In genomic region chr9:8115570-8115969, GRCh38 we compare ENCODE assay signal across 29 cellular contexts.
DNase-seq lines count a peak whose midpoint lies in the region; ATAC-seq and TF ChIP-seq lines count a peak whose summit lies in the region.
"Had no signal": no experiment of that assay in that cellular context is flagged by ENCODE, and none has a peak within 500 bp of the region (broad histone marks: within the 10 kb centered on the region; RNA-seq: fewer than 3 reads in every experiment).

No MANE protein-coding gene starts in this region.

- WGBS in prostate gland = 79% methylated on average over 1 of the region's 1 CpG

- H3K27me3 ChIP-seq in prostate gland (replicated peaks; ENCODE audit: insufficient read depth) = no peaks in the 10 kb centered on the region
- H3K27me3 ChIP-seq: body of pancreas, ovary, SJCRH30, tibial artery had no signal

- peak; percentile 8 for DNase-seq in activated CD8-positive, alpha-beta T cell treated with anti-CD3 and anti-CD28 coated beads for 36 hours
- no peak for DNase-seq in activated CD8-positive, alpha-beta T cell treated with anti-CD3 and anti-CD28 coated beads, Interleukin-2, amount 10 ng/mL, durations not matched to agents 7 days and 5 days
- DNase-seq in OCI-M1 (lab: John Stamatoyannopoulos, UW) (peak; percentile 95), KG1 (lab: John Stamatoyannopoulos, UW) (no peak), GF-D8 (lab: John Stamatoyannopoulos, UW) (no peak), prostate gland (ENCODE audit: low spot score) (no peak)
- DNase-seq: activated B cell treated with CpG ODN at 0.5 μM for 24 hours; activated CD8-positive, alpha-beta memory T cell treated with anti-CD3 and anti-CD28 coated beads for 24 hours; AML-193; body of pancreas; CD4-positive, alpha-beta T cell; DND-41; erythroblast; GOT3; HFFc6; NCI-H1092; NCI-H1694 treated with DMSO at 0.1 percent for 48 hours; NCI-H446 treated with DMSO at 0.1 percent for 48 hours; NCI-H774; ovary; RPMI8226; SJCRH30; SW 1271; tibial artery had no signal

- intact Hi-C loops in activated CD8-positive, alpha-beta T cell treated with anti-CD3 and anti-CD28 coated beads for 36 hours (cut with micrococcal nuclease) = loop anchor here (10.0 kb wide), 1 partner anchor 141 kb away; no protein-coding TSS in a partner anchor
- intact Hi-C loops in dendritic cell treated with granulocyte-macrophage colony-stimulating factor and Interleukin-4, amounts not matched to agents 40 ng/mL and 50 ng/mL, for 4 days (cut with micrococcal nuclease) = no loop called here
- intact Hi-C loops in prostate gland (cut with DNase I) = no loop called here

- no peak overlapping the region for H3K4me3 ChIP-seq in prostate gland
- H3K4me3 ChIP-seq: body of pancreas, ovary, SJCRH30, tibial artery had no signal

- no peaks in the 10 kb centered on the region for H3K9me3 Mint-ChIP-seq in activated CD8-positive, alpha-beta T cell treated with anti-CD3 and anti-CD28 coated beads for 36 hours
- H3K9me3 Mint-ChIP-seq in activated CD8-positive, alpha-beta T cell treated with anti-CD3 and anti-CD28 coated beads, Interleukin-2, amount 10 ng/mL, durations not matched to agents 7 days and 5 days (ENCODE audit: insufficient read depth) = no peaks in the 10 kb centered on the region
- H3K9me3 Mint-ChIP-seq in dendritic cell treated with granulocyte-macrophage colony-stimulating factor and Interleukin-4, amounts not matched to agents 40 ng/mL and 50 ng/mL, for 4 days = peaks cover 10% of the 10 kb centered on the region
- H3K9me3 Mint-ChIP-seq: activated B cell treated with CpG ODN at 0.5 μM for 24 hours; CD4-positive, alpha-beta T cell; central memory CD8-positive, alpha-beta T cell had no signal

- no peak overlapping the region for H3K4me3 Mint-ChIP-seq in activated CD8-positive, alpha-beta T cell treated with anti-CD3 and anti-CD28 coated beads for 36 hours
- no peak overlapping the region for H3K4me3 Mint-ChIP-seq in activated CD8-positive, alpha-beta T cell treated with anti-CD3 and anti-CD28 coated beads, Interleukin-2, amount 10 ng/mL, durations not matched to agents 7 days and 5 days
- H3K4me3 Mint-ChIP-seq in dendritic cell treated with granulocyte-macrophage colony-stimulating factor and Interleukin-4, amounts not matched to agents 40 ng/mL and 50 ng/mL, for 4 days = no peak overlapping the region
- H3K4me3 Mint-ChIP-seq: activated B cell treated with CpG ODN at 0.5 μM for 24 hours; CD4-positive, alpha-beta T cell; central memory CD8-positive, alpha-beta T cell; HFFc6; neural crest cell had no signal

- peaks cover 16% of the 10 kb centered on the region for H3K4me1 Mint-ChIP-seq in activated CD8-positive, alpha-beta T cell treated with anti-CD3 and anti-CD28 coated beads for 36 hours (ENCODE audit: low read depth)
- H3K4me1 Mint-ChIP-seq in activated CD8-positive, alpha-beta T cell treated with anti-CD3 and anti-CD28 coated beads, Interleukin-2, amount 10 ng/mL, durations not matched to agents 7 days and 5 days (ENCODE audit: low read depth) = peaks cover 11% of the 10 kb centered on the region
- H3K4me1 Mint-ChIP-seq in dendritic cell treated with granulocyte-macrophage colony-stimulating factor and Interleukin-4, amounts not matched to agents 40 ng/mL and 50 ng/mL, for 4 days (ENCODE audit: low read depth) = peaks cover 23% of the 10 kb centered on the region

- H3K4me1 ChIP-seq in prostate gland (replicated peaks) = no peaks in the 10 kb centered on the region
- H3K4me1 ChIP-seq: body of pancreas, SJCRH30 had no signal

- no peaks in the 10 kb centered on the region for H3K27me3 Mint-ChIP-seq in activated CD8-positive, alpha-beta T cell treated with anti-CD3 and anti-CD28 coated beads for 36 hours
- H3K27me3 Mint-ChIP-seq in activated CD8-positive, alpha-beta T cell treated with anti-CD3 and anti-CD28 coated beads, Interleukin-2, amount 10 ng/mL, durations not matched to agents 7 days and 5 days (ENCODE audit: low read depth) = no peaks in the 10 kb centered on the region
- no peaks in the 10 kb centered on the region for H3K27me3 Mint-ChIP-seq in dendritic cell treated with granulocyte-macrophage colony-stimulating factor and Interleukin-4, amounts not matched to agents 40 ng/mL and 50 ng/mL, for 4 days
- H3K27me3 Mint-ChIP-seq: activated B cell treated with CpG ODN at 0.5 μM for 24 hours; CD4-positive, alpha-beta T cell; central memory CD8-positive, alpha-beta T cell had no signal

- H3K27ac Mint-ChIP-seq in activated CD8-positive, alpha-beta T cell treated with anti-CD3 and anti-CD28 coated beads for 36 hours = no peak overlapping the region
- H3K27ac Mint-ChIP-seq in activated CD8-positive, alpha-beta T cell treated with anti-CD3 and anti-CD28 coated beads, Interleukin-2, amount 10 ng/mL, durations not matched to agents 7 days and 5 days = no peak overlapping the region
- peak overlapping the region; percentile 82 for H3K27ac Mint-ChIP-seq in dendritic cell treated with granulocyte-macrophage colony-stimulating factor and Interleukin-4, amounts not matched to agents 40 ng/mL and 50 ng/mL, for 4 days
- H3K27ac Mint-ChIP-seq: activated B cell treated with CpG ODN at 0.5 μM for 24 hours; CD4-positive, alpha-beta T cell; HFFc6 had no signal

- CTCF ChIA-PET in activated CD8-positive, alpha-beta T cell treated with anti-CD3 and anti-CD28 coated beads for 36 hours (lab: Charles Lee) = no interaction called here
- CTCF ChIA-PET in activated CD8-positive, alpha-beta T cell treated with anti-CD3 and anti-CD28 coated beads, Interleukin-2, amount 10 ng/mL, durations not matched to agents 7 days and 5 days (lab: Charles Lee) = no interaction called here

- peak; percentile 70 for ATAC-seq in activated CD8-positive, alpha-beta T cell treated with anti-CD3 and anti-CD28 coated beads for 36 hours
- ATAC-seq in activated CD8-positive, alpha-beta T cell treated with anti-CD3 and anti-CD28 coated beads, Interleukin-2, amount 10 ng/mL, durations not matched to agents 7 days and 5 days = no peak
- peak; percentile 56 for ATAC-seq in GM18868 (IDR thresholded peaks at IDR 0.05; ENCODE audit: unreplicated experiment)
- ATAC-seq: body of pancreas, left lobe of liver had no signal

- POLR2A ChIA-PET in activated CD8-positive, alpha-beta T cell treated with anti-CD3 and anti-CD28 coated beads for 36 hours (lab: Charles Lee) = interaction anchor here (1.1 kb wide), 1 partner anchor 227 kb away, joined by 3 read pairs; no protein-coding TSS in a partner anchor
- POLR2A ChIA-PET in activated CD8-positive, alpha-beta T cell treated with anti-CD3 and anti-CD28 coated beads, Interleukin-2, amount 10 ng/mL, durations not matched to agents 7 days and 5 days (lab: Charles Lee) = interaction anchor here (0.7 kb wide), 1 partner anchor 550 kb away, joined by 3 read pairs; no protein-coding TSS in a partner anchor

- H3K36me3 ChIP-seq in prostate gland = no peaks in the 10 kb centered on the region
- H3K36me3 ChIP-seq: ovary, SJCRH30, tibial artery had no signal

- H3K27ac ChIP-seq in prostate gland = no peak overlapping the region
- H3K27ac ChIP-seq: body of pancreas, ovary, SJCRH30, tibial artery had no signal

- TF ChIP-seq POLR2A in prostate gland (IDR thresholded peaks at IDR 0.05) = no peak

- no peak for TF ChIP-seq CTCF in activated CD8-positive, alpha-beta T cell treated with anti-CD3 and anti-CD28 coated beads for 36 hours (IDR thresholded peaks at IDR 0.05)
- TF ChIP-seq CTCF in prostate gland (IDR thresholded peaks at IDR 0.05) = no peak

- H3K36me3 Mint-ChIP-seq in activated CD8-positive, alpha-beta T cell treated with anti-CD3 and anti-CD28 coated beads for 36 hours (ENCODE audit: low read depth) = no peaks in the 10 kb centered on the region
- H3K36me3 Mint-ChIP-seq in activated CD8-positive, alpha-beta T cell treated with anti-CD3 and anti-CD28 coated beads, Interleukin-2, amount 10 ng/mL, durations not matched to agents 7 days and 5 days (ENCODE audit: low read depth) = no peaks in the 10 kb centered on the region
- H3K36me3 Mint-ChIP-seq in dendritic cell treated with granulocyte-macrophage colony-stimulating factor and Interleukin-4, amounts not matched to agents 40 ng/mL and 50 ng/mL, for 4 days (ENCODE audit: low read depth) = no peaks in the 10 kb centered on the region

- H3K9me3 ChIP-seq in prostate gland = no peaks in the 10 kb centered on the region
- H3K9me3 ChIP-seq: body of pancreas, ovary, SJCRH30, tibial artery had no signal

Comparison
In these comparisons a context has a peak if more than half of its experiments do, and no peak if none do; other contexts are left out.
1. DNase-seq: peak in activated CD8-positive, alpha-beta T cell treated with anti-CD3 and anti-CD28 coated beads for 36 hours (single experiment) and OCI-M1 (single experiment); none in activated CD8-positive, alpha-beta T cell treated with anti-CD3 and anti-CD28 coated beads, Interleukin-2, amount 10 ng/mL, durations not matched to agents 7 days and 5 days (single experiment), KG1 (single experiment), GF-D8 (single experiment) and prostate gland (single experiment).